ENCODE assay signal across 1 cellular context in genomic region chr7:81161459-81162075, GRCh38.
A peak's percentile ranks its signal among the peaks of the same experiment; 100 is the strongest.
TF ChIP-seq lines count a peak whose summit lies in the region.

No MANE protein-coding gene starts in this region.

TF ChIP-seq in K562, 482 proteins besides CTCF, POLR2A, EP300 and RAD21 (continued from another document and continues in another):
- no peak for TF ChIP-seq CSDE1 (IDR thresholded peaks at IDR 0.05)
- TF ChIP-seq ZSCAN29 (IDR thresholded peaks at IDR 0.05): peak; percentile 92
- TF ChIP-seq C11orf30 (IDR thresholded peaks at IDR 0.05; ENCODE audit: low read depth): no peak
- TF ChIP-seq MTA2 (IDR thresholded peaks at IDR 0.05; ENCODE audit: low read depth): peak; percentile 54
- no peak for TF ChIP-seq ZNF121 (CRISPR knock-in tag; conservative IDR thresholded peaks at IDR 0.05)
- peak; percentile 63; the same call in 1 of the 2 replicates for TF ChIP-seq LEF1 (IDR thresholded peaks at IDR 0.05)
- TF ChIP-seq CHD4 (IDR thresholded peaks at IDR 0.05; ENCODE audit: insufficient read depth, insufficient replicate concordance, low read depth, low read length, poor library complexity, severe bottlenecking): no peak
- TF ChIP-seq TBL1XR1 (IDR thresholded peaks at IDR 0.05; ENCODE audit: low read length in 2 of 2): peak in 1 of 2 experiments; percentile 14; a peak in 1 of 4 replicates
- TF ChIP-seq TAL1 (IDR thresholded peaks at IDR 0.05): peak; percentile 85
- peak; percentile 74; the same call in 1 of the 2 replicates for TF ChIP-seq ZNF589 (CRISPR knock-in tag; IDR thresholded peaks at IDR 0.05; ENCODE audit: low read depth)
- no peak; the same call in 1 of the 2 replicates for TF ChIP-seq PKNOX1 (IDR thresholded peaks at IDR 0.05)
- TF ChIP-seq NR2C1 (IDR thresholded peaks at IDR 0.05): no peak
- no peak for TF ChIP-seq NR2C1 (tag; IDR thresholded peaks at IDR 0.05)
- TF ChIP-seq NCOA6 (IDR thresholded peaks at IDR 0.05): no peak
- peak; percentile 59; the same call in 1 of the 2 replicates for TF ChIP-seq KLF16 (IDR thresholded peaks at IDR 0.05)
- no peak for TF ChIP-seq BRF1 (IDR thresholded peaks at IDR 0.05; ENCODE audit: borderline replicate concordance, extremely low read depth, insufficient read length)
- TF ChIP-seq FOXM1 (IDR thresholded peaks at IDR 0.05; ENCODE audit: low read depth): peak; percentile 29; the same call in 1 of the 2 replicates
- TF ChIP-seq FOXM1 (CRISPR knock-in tag; IDR thresholded peaks at IDR 0.05; ENCODE audit: low read depth): no peak
- peak; percentile 20 for TF ChIP-seq ZNF592 (IDR thresholded peaks at IDR 0.05)
- TF ChIP-seq PHF20 (IDR thresholded peaks at IDR 0.05; ENCODE audit: partially characterized antibody): no peak
- TF ChIP-seq NCOR1 (IDR thresholded peaks at IDR 0.05): peak; percentile 82
- TF ChIP-seq E2F3 (CRISPR knock-in tag; IDR thresholded peaks at IDR 0.05): no peak
- TF ChIP-seq ZMIZ1 (IDR thresholded peaks at IDR 0.05; ENCODE audit: low read depth in 2 of 2, low read length in 2 of 2): no peak
- TF ChIP-seq KDM1A (IDR thresholded peaks at IDR 0.05): peak; percentile 7 to 24; a peak in 1 of 4 replicates
- TF ChIP-seq NONO (IDR thresholded peaks at IDR 0.05; ENCODE audit: low read depth in 2 of 2, low read length in 1 of 2): no peak
- TF ChIP-seq ASH1L (IDR thresholded peaks at IDR 0.05; ENCODE audit: borderline replicate concordance, low read depth, partially characterized antibody): no peak
- TF ChIP-seq SMARCE1 (IDR thresholded peaks at IDR 0.05): peak; percentile 82
- TF ChIP-seq SMARCA5 (IDR thresholded peaks at IDR 0.05): no peak
- TF ChIP-seq STAT5B (CRISPR knock-in tag; IDR thresholded peaks at IDR 0.05): no peak
- no peak for TF ChIP-seq ZFX (CRISPR knock-in tag; IDR thresholded peaks at IDR 0.05)
- peak; percentile 82 for TF ChIP-seq TEAD4 (IDR thresholded peaks at IDR 0.05; ENCODE audit: low read length)
- no peak for TF ChIP-seq TEAD4 (CRISPR knock-in tag; IDR thresholded peaks at IDR 0.05; ENCODE audit: borderline replicate concordance)
- peak; percentile 92 for TF ChIP-seq ARID1B (IDR thresholded peaks at IDR 0.05)
- TF ChIP-seq LCOR (CRISPR knock-in tag; IDR thresholded peaks at IDR 0.05): no peak
- no peak for TF ChIP-seq ZNF217 (CRISPR knock-in tag; IDR thresholded peaks at IDR 0.05)
- no peak for TF ChIP-seq ARID3B (CRISPR knock-in tag; IDR thresholded peaks at IDR 0.05; ENCODE audit: borderline replicate concordance)
- no peak for TF ChIP-seq AFF1 (IDR thresholded peaks at IDR 0.05; ENCODE audit: low read depth in 1 of 2, partially characterized antibody in 2 of 2)
- no peak for TF ChIP-seq TCF7L2 (IDR thresholded peaks at IDR 0.05; ENCODE audit: low read depth, low read length)
- no peak for TF ChIP-seq ZNF57 (CRISPR knock-in tag; IDR thresholded peaks at IDR 0.05)
- peak; percentile 28 to 42; a peak in 1 of 4 replicates for TF ChIP-seq TRIM24 (IDR thresholded peaks at IDR 0.05)
- no peak for TF ChIP-seq TAF15 (IDR thresholded peaks at IDR 0.05; ENCODE audit: low read depth, low read length)
- peak; percentile 57 for TF ChIP-seq NFE2 (IDR thresholded peaks at IDR 0.05; ENCODE audit: low read depth)
- peak; percentile 74; the same call in 1 of the 2 replicates for TF ChIP-seq CC2D1A (IDR thresholded peaks at IDR 0.05)
- peak; percentile 80 for TF ChIP-seq ATF3 (IDR thresholded peaks at IDR 0.05)
- no peak for TF ChIP-seq ATF3 (CRISPR knock-in tag; conservative IDR thresholded peaks at IDR 0.05)
- peak; percentile 40; the same call in 1 of the 2 replicates for TF ChIP-seq HMBOX1 (IDR thresholded peaks at IDR 0.05)
- TF ChIP-seq NFE2L1 (tag; IDR thresholded peaks at IDR 0.05; ENCODE audit: borderline replicate concordance, low read depth): 0 out of 2 replicates have a peak, but pooled peaks have one; percentile 2
- no peak for TF ChIP-seq ZNF778 (CRISPR knock-in tag; IDR thresholded peaks at IDR 0.05)
- TF ChIP-seq SMAD2 (IDR thresholded peaks at IDR 0.05; ENCODE audit: low read depth, low read length): no peak
- TF ChIP-seq PML (IDR thresholded peaks at IDR 0.05; ENCODE audit: low read length): 0 out of 2 replicates have a peak, but pooled peaks have one; percentile 44
- TF ChIP-seq ZNF449 (CRISPR knock-in tag; IDR thresholded peaks at IDR 0.05): no peak
- TF ChIP-seq ESRRB (CRISPR knock-in tag; IDR thresholded peaks at IDR 0.05; ENCODE audit: borderline replicate concordance): no peak
- TF ChIP-seq MAFF (IDR thresholded peaks at IDR 0.05; ENCODE audit: low read length): no peak
- TF ChIP-seq KLF6 (CRISPR knock-in tag; IDR thresholded peaks at IDR 0.05; ENCODE audit: borderline replicate concordance): no peak
- TF ChIP-seq ETS2 (tag; IDR thresholded peaks at IDR 0.05; ENCODE audit: borderline replicate concordance, poor library complexity, severe bottlenecking): no peak
